In genomic region chr2:178471313-178471712, GRCh38 we compare ENCODE assay signal across 1 cellular context. TPM values are rescaled to one million over a fixed set of nuclear protein-coding genes. Genes with fewer than 3 reads are reported as not detected.
"Had no signal": no experiment of that assay in that cellular context is flagged by ENCODE, and none has a peak within 500 bp of the region (broad histone marks: within the 10 kb centered on the region; RNA-seq: fewer than 3 reads in every experiment).

No MANE protein-coding gene starts in this region.

RNA-seq across cellular contexts. Expression of gene PJVK, which starts 20.1 kb away (rescaled TPM):
- total RNA-seq: M059J had no signal
